In the genomic region with DNA sequence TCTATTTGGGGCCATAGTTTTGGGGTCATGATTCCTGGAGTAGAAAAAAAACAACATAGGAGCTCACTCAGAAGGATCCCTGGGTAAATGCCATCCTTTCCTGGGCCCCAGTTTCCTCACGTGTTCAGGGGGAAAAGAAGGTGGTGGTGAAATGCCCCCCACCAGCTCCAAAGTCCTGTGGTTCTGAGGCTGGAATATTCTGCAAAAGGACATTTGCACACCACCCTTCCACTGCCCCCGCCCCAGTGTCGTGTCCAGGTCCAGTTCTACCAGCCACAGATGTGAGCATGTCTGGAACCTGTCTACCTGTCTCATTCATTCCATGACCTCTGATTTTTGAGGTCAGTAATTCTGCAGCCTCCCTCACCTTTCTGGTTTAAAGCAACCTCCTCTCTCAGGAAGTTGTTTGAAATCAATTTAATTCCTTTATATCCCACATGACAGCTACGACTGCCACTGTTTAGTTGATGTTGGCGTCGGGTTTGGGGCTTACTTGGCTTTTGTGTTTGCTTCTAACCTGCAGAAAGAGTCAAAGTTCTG, we compare ENCODE assay signal across 12 cellular contexts.
DNase-seq lines count a peak whose midpoint lies in the region; ATAC-seq, FAIRE-seq and TF ChIP-seq lines count a peak whose summit lies in the region.
"Had no signal": no experiment of that assay in that cellular context is flagged by ENCODE, and none has a peak within 500 bp of the region (broad histone marks: within the 10 kb centered on the region; RNA-seq: fewer than 3 reads in every experiment).

No MANE protein-coding gene starts in this region.

- ATAC-seq in natural killer cell (no peak), naive B cell (ENCODE audit: low read depth in 2 of 2) (no peak)
- no peak for ATAC-seq in natural killer cell treated with Interleukin-12 subunit alpha and Interleukin-12 subunit beta and Interleukin-15 and Interleukin-18, amount 100 ng/mL, for 72 hours

- TF ChIP-seq POLR2A in vagina (IDR thresholded peaks at IDR 0.05) = no peak

- TF ChIP-seq CTCF in natural killer cell (IDR thresholded peaks at IDR 0.05) (no peak), chondrocyte (IDR thresholded peaks at IDR 0.05) (no peak), vagina (IDR thresholded peaks at IDR 0.05) (no peak)

- peak overlapping the region; percentile 87 for H3K27ac ChIP-seq in vagina

- peak overlapping the region; percentile 65 to 80 for H3K27ac Mint-ChIP-seq in natural killer cell
- peak overlapping the region in 1 of 2 donors; percentile 79 for H3K27ac Mint-ChIP-seq in natural killer cell treated with Interleukin-12 subunit alpha and Interleukin-12 subunit beta and Interleukin-15 and Interleukin-18, amount 100 ng/mL, for 72 hours
- peak overlapping the region; percentile 86 for H3K27ac Mint-ChIP-seq in chondrocyte (ENCODE audit: unreplicated experiment)
- H3K27ac Mint-ChIP-seq in naive B cell = peak overlapping the region; percentile 53 to 94 (median 78)

- intact Hi-C loops in natural killer cell (cut with micrococcal nuclease) (no loop called here), vagina (cut with DNase I) (no loop called here)

- no peak overlapping the region for H3K4me3 ChIP-seq in vagina

- no peak overlapping the region for H3K4me3 Mint-ChIP-seq in natural killer cell
- no peak overlapping the region for H3K4me3 Mint-ChIP-seq in natural killer cell treated with Interleukin-12 subunit alpha and Interleukin-12 subunit beta and Interleukin-15 and Interleukin-18, amount 100 ng/mL, for 72 hours
- no peak overlapping the region for H3K4me3 Mint-ChIP-seq in chondrocyte (ENCODE audit: unreplicated experiment)
- H3K4me3 Mint-ChIP-seq in naive B cell = peak overlapping the region in 6 of 8 donors; percentile 44 to 70 (median 66)

- no peaks in the 10 kb centered on the region for H3K27me3 ChIP-seq in vagina

- H3K4me1 ChIP-seq in vagina = peaks cover 92% of the 10 kb centered on the region

- no peaks in the 10 kb centered on the region for H3K36me3 ChIP-seq in vagina

- no peak for FAIRE-seq in RCC 7860 (lab: Jason Lieb, UNC)
- FAIRE-seq: colon, TTC549 had no signal

- H3K4me1 Mint-ChIP-seq in natural killer cell (peaks cover 71 to 79% of the 10 kb centered on the region in 2 donors), chondrocyte (ENCODE audit: low read depth) (peaks cover 82% of the 10 kb centered on the region), naive B cell (peaks cover 79 to 91% (median 86%) of the 10 kb centered on the region in 3 donors)
- peaks cover 56 to 61% of the 10 kb centered on the region in 2 donors for H3K4me1 Mint-ChIP-seq in natural killer cell treated with Interleukin-12 subunit alpha and Interleukin-12 subunit beta and Interleukin-15 and Interleukin-18, amount 100 ng/mL, for 72 hours (ENCODE audit: low read depth in 2 of 2)

- no peaks in the 10 kb centered on the region for H3K27me3 Mint-ChIP-seq in natural killer cell (ENCODE audit: low read depth in 2 of 2)
- no peaks in the 10 kb centered on the region for H3K27me3 Mint-ChIP-seq in natural killer cell treated with Interleukin-12 subunit alpha and Interleukin-12 subunit beta and Interleukin-15 and Interleukin-18, amount 100 ng/mL, for 72 hours
- H3K27me3 Mint-ChIP-seq in chondrocyte (ENCODE audit: low read depth) = no peaks in the 10 kb centered on the region
- no peaks in the 10 kb centered on the region for H3K27me3 Mint-ChIP-seq in naive B cell

- H3K9me3 ChIP-seq in vagina = no peaks in the 10 kb centered on the region

- DNase-seq in natural killer cell = no peak
- DNase-seq in natural killer cell treated with Interleukin-12 subunit alpha and Interleukin-12 subunit beta and Interleukin-15 and Interleukin-18, amount 100 ng/mL, for 72 hours (ENCODE audit: low spot score) = no peak
- no peak for DNase-seq in chondrocyte (ENCODE audit: low spot score)
- DNase-seq in naive B cell = no peak
- DNase-seq in vagina (ENCODE audit: extremely low spot score in 2 of 2) = no peak
- no peak for DNase-seq in EL
- no peak for DNase-seq in NCI-H1092 treated with DMSO at 0.1 percent for 48 hours (lab: John Stamatoyannopoulos, UW)
- DNase-seq in RCC 7860 (ENCODE audit: low spot score) = no peak
- DNase-seq: DMS79 treated with DMSO at 0.1 percent for 48 hours, NCI-H2081 had no signal

- H3K9me3 Mint-ChIP-seq in natural killer cell (no peaks in the 10 kb centered on the region), chondrocyte (ENCODE audit: low read depth) (no peaks in the 10 kb centered on the region), naive B cell (no peaks in the 10 kb centered on the region)
- H3K9me3 Mint-ChIP-seq in natural killer cell treated with Interleukin-12 subunit alpha and Interleukin-12 subunit beta and Interleukin-15 and Interleukin-18, amount 100 ng/mL, for 72 hours = no peaks in the 10 kb centered on the region

- H3K36me3 Mint-ChIP-seq in natural killer cell (no peaks in the 10 kb centered on the region), chondrocyte (ENCODE audit: low read depth) (no peaks in the 10 kb centered on the region), naive B cell (no peaks in the 10 kb centered on the region)
- H3K36me3 Mint-ChIP-seq in natural killer cell treated with Interleukin-12 subunit alpha and Interleukin-12 subunit beta and Interleukin-15 and Interleukin-18, amount 100 ng/mL, for 72 hours = no peaks in the 10 kb centered on the region

Comparison
In these comparisons a context has a peak if more than half of its experiments do, and no peak if none do; other contexts are left out.
1. H3K4me3 Mint-ChIP-seq: peak in naive B cell (6 of 8); none in natural killer cell (single experiment), natural killer cell treated with Interleukin-12 subunit alpha and Interleukin-12 subunit beta and Interleukin-15 and Interleukin-18, amount 100 ng/mL, for 72 hours (single experiment) and chondrocyte (single experiment).